19 cellular contexts compared by ENCODE assay signal in the genomic region with DNA sequence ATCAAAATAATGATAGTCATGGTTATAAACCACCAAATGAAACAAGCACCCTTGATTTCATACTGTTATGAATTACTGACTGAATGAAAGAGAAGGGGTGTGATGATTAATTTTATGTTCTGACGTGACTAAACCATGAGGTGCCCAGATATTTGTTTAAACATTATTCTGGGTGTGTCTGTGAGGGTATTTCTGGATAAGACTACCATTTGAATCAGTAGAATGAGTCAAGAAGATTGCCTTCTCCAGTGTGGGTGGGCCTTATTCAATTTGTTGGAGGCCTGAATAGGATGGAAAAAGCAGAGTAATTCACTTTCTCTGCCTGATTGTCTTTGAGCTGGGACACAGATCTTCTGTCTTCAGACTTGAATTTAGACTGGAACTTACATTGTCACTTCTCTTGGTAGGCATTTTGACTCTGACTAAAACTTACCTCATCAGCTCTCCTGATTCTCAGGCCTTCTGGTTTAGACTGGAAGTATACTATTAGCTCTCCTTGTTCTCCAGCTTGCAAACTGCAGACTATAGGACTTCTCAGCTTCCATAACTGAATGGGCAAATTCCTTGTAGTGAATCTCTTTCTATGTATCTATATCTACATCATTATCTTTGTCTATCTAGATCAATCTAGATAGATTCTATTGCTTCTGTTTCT.
DNase-seq lines count a peak whose midpoint lies in the region; ATAC-seq, FAIRE-seq and TF ChIP-seq lines count a peak whose summit lies in the region.
"Had no signal": no experiment of that assay in that cellular context is flagged by ENCODE, and none has a peak within 500 bp of the region (broad histone marks: within the 10 kb centered on the region; RNA-seq: fewer than 3 reads in every experiment).

No MANE protein-coding gene starts in this region.

- H3K4me1 ChIP-seq in IMR-90 (ENCODE audit: control insufficient read depth, insufficient read depth, low read length) (peaks cover 4% of the 10 kb centered on the region; the same call in 1 of the 2 replicates), astrocyte (ENCODE audit: insufficient read depth, low read length) (peaks cover 11% of the 10 kb centered on the region), foreskin keratinocyte (peaks cover 11% of the 10 kb centered on the region)
- H3K4me1 ChIP-seq: A549, BE2C had no signal

- H3K9me3 ChIP-seq in IMR-90 (ENCODE audit: control insufficient read depth, insufficient read depth, low read length) (no peaks in the 10 kb centered on the region), astrocyte (ENCODE audit: insufficient read depth, low read depth, low read length) (no peaks in the 10 kb centered on the region)
- H3K9me3 ChIP-seq: A549, BE2C had no signal

- 0 out of 2 replicates have a peak overlapping the region, but pooled peaks have one; percentile 25 for H2BK120ac ChIP-seq in IMR-90 (ENCODE audit: low read depth, low read length)

- H3K27me3 Mint-ChIP-seq in astrocyte (ENCODE audit: low read depth, unreplicated experiment) (no peaks in the 10 kb centered on the region), type B pancreatic cell (no peaks in the 10 kb centered on the region)
- H3K27me3 Mint-ChIP-seq: CD4-positive, alpha-beta memory T cell had no signal

- in situ Hi-C loops in IMR-90 (cut with MboI; ENCODE audit: low sequenced_read_pairs): no loop called here

- H3K4me3 Mint-ChIP-seq in astrocyte (ENCODE audit: unreplicated experiment) (no peak overlapping the region), type B pancreatic cell (no peak overlapping the region)

- H3K9me3 Mint-ChIP-seq in astrocyte (ENCODE audit: unreplicated experiment) (no peaks in the 10 kb centered on the region), type B pancreatic cell (no peaks in the 10 kb centered on the region)
- H3K9me3 Mint-ChIP-seq in activated naive CD4-positive, alpha-beta T cell treated with anti-CD3 and anti-CD28 coated beads, Interleukin-2, amount 50 U/mL, for 72 hours: peaks cover 5 to 10% of the 10 kb centered on the region in 2 donors

- peak overlapping the region; percentile 51 for H2BK5ac ChIP-seq in IMR-90 (ENCODE audit: low read depth, low read length, poor library complexity, severe bottlenecking)

- H3K9me1 ChIP-seq in IMR-90 (ENCODE audit: insufficient read depth, low read length): no peaks in the 10 kb centered on the region

- peak; percentile 54 for FAIRE-seq in astrocyte (lab: Jason Lieb, UNC)
- FAIRE-seq: A549 had no signal

- intact Hi-C loops in IMR-90 (cut with micrococcal nuclease): no loop called here

- TF ChIP-seq CTCF in IMR-90 (conservative IDR thresholded peaks at IDR 0.05; ENCODE audit: low read depth, low read length) (no peak), astrocyte (IDR thresholded peaks at IDR 0.05; ENCODE audit: insufficient read depth, low read depth, low read length) (no peak), foreskin keratinocyte (conservative IDR thresholded peaks at IDR 0.05) (no peak), type B pancreatic cell (conservative IDR thresholded peaks at IDR 0.05) (no peak)

- H2AFZ ChIP-seq in IMR-90 (replicated peaks; ENCODE audit: low read length, poor library complexity) (no peak overlapping the region), astrocyte (ENCODE audit: low read depth, low read length) (no peak overlapping the region)

- H3K79me1 ChIP-seq in IMR-90 (ENCODE audit: low read depth in 1 of 2, low read length in 2 of 2): no peaks in the 10 kb centered on the region

- DNase-seq in EL (peak; percentile 35), IMR-90 (peak; percentile 36), astrocyte (ENCODE audit: low read depth) (peak; percentile 66), foreskin keratinocyte (peak; percentile 54 to 69), occipital lobe (lab: John Stamatoyannopoulos, UW) (no peak), type B pancreatic cell (ENCODE audit: extremely low spot score, unreplicated experiment) (no peak)
- DNase-seq in activated naive CD4-positive, alpha-beta T cell treated with anti-CD3 and anti-CD28 coated beads, Interleukin-2, amount 50 U/mL, for 72 hours (ENCODE audit: low spot score in 2 of 2): no peak
- DNase-seq: BE2C; CD4-positive, alpha-beta memory T cell; DND-41; KG1; MM.1S; NCI-H1105; NCI-H1694 treated with DMSO at 0.1 percent for 48 hours; NCI-H69; NK-92 treated with Interleukin-12 subunit alpha and Interleukin-12 subunit beta, amount 100 ng/mL, for 24 hours; OCI-M1 had no signal

- H3K56ac ChIP-seq in IMR-90 (ENCODE audit: extremely low read depth, insufficient read depth, low read length): no peak overlapping the region

- H3K36me3 ChIP-seq in IMR-90 (ENCODE audit: control insufficient read depth, insufficient read depth, low read length): no peaks in the 10 kb centered on the region
- H3K36me3 ChIP-seq in astrocyte (ENCODE audit: insufficient read depth, low read length): no peaks in the 10 kb centered on the region
- H3K36me3 ChIP-seq: BE2C had no signal

- no peak overlapping the region for H2AK5ac ChIP-seq in IMR-90 (ENCODE audit: low read depth, low read length)

- dilution Hi-C loops in IMR-90 (cut with HindIII; ENCODE audit: low sequenced_read_pairs, unreplicated experiment): no loop called here

- CTCF ChIA-PET in IMR-90 (lab: Yijun Ruan, JAX): no interaction called here

- peaks cover 7% of the 10 kb centered on the region for H3K4me1 Mint-ChIP-seq in astrocyte (ENCODE audit: low read depth, unreplicated experiment)
- H3K4me1 Mint-ChIP-seq in type B pancreatic cell (ENCODE audit: unreplicated experiment): no peaks in the 10 kb centered on the region
- H3K4me1 Mint-ChIP-seq: CD4-positive, alpha-beta memory T cell had no signal

- H3K79me2 ChIP-seq in astrocyte (ENCODE audit: insufficient read depth, low read length): no peaks in the 10 kb centered on the region

- TF ChIP-seq POLR2A in IMR-90 (IDR thresholded peaks at IDR 0.05; ENCODE audit: low read depth, low read length): no peak

- H2BK15ac ChIP-seq in IMR-90 (ENCODE audit: low read depth, low read length): peak overlapping the region; percentile 42; the same call in 1 of the 3 replicates

- H3K27me3 ChIP-seq in IMR-90 (ENCODE audit: control insufficient read depth, insufficient read depth, low read length) (no peaks in the 10 kb centered on the region), astrocyte (ENCODE audit: insufficient read depth, low read length) (no peaks in the 10 kb centered on the region), foreskin keratinocyte (no peaks in the 10 kb centered on the region)
- H3K27me3 ChIP-seq: BE2C had no signal

- peak overlapping the region; percentile 39; the same call in 1 of the 2 replicates for H4K5ac ChIP-seq in IMR-90 (ENCODE audit: low read depth, low read length)

- H3K4me2 ChIP-seq in IMR-90 (ENCODE audit: low read depth, low read length) (no peak overlapping the region), astrocyte (ENCODE audit: low read length) (no peak overlapping the region)
- H3K4me2 ChIP-seq: A549 had no signal

- H3K36me3 Mint-ChIP-seq in astrocyte (ENCODE audit: low read depth, unreplicated experiment) (no peaks in the 10 kb centered on the region), type B pancreatic cell (no peaks in the 10 kb centered on the region)
- peaks cover 0 to 4% of the 10 kb centered on the region in 2 donors for H3K36me3 Mint-ChIP-seq in activated naive CD4-positive, alpha-beta T cell treated with anti-CD3 and anti-CD28 coated beads, Interleukin-2, amount 50 U/mL, for 72 hours
- H3K36me3 Mint-ChIP-seq: CD4-positive, alpha-beta memory T cell had no signal

- ATAC-seq in IMR-90 (ENCODE audit: low read depth): peak; percentile 36
- ATAC-seq in foreskin keratinocyte: peak; percentile 90
- ATAC-seq in activated naive CD4-positive, alpha-beta T cell treated with anti-CD3 and anti-CD28 coated beads, Interleukin-2, amount 50 U/mL, for 72 hours: no peak
- ATAC-seq in GM18517 (IDR thresholded peaks at IDR 0.05; ENCODE audit: unreplicated experiment): no peak
- ATAC-seq: A549 had no signal

- no peak overlapping the region for H3K27ac Mint-ChIP-seq in astrocyte (ENCODE audit: unreplicated experiment)
- no peak overlapping the region for H3K27ac Mint-ChIP-seq in activated naive CD4-positive, alpha-beta T cell treated with anti-CD3 and anti-CD28 coated beads, Interleukin-2, amount 50 U/mL, for 72 hours
- no peak overlapping the region for H3K27ac Mint-ChIP-seq in type B pancreatic cell
- H3K27ac Mint-ChIP-seq: CD4-positive, alpha-beta memory T cell had no signal

- no peak overlapping the region for H2AK9ac ChIP-seq in IMR-90 (replicated peaks; ENCODE audit: low read depth, low read length, poor library complexity)

- H3K23ac ChIP-seq in IMR-90 (ENCODE audit: low read depth, low read length): no peak overlapping the region

- no peak for TF ChIP-seq RAD21 in IMR-90 (IDR thresholded peaks at IDR 0.05; ENCODE audit: low read length)

- no peak overlapping the region; the same call in 1 of the 2 replicates for H4K91ac ChIP-seq in IMR-90 (ENCODE audit: insufficient read depth, low read depth, low read length)

- no peaks in the 10 kb centered on the region for H4K20me1 ChIP-seq in IMR-90 (ENCODE audit: insufficient read depth, low read length)
- no peaks in the 10 kb centered on the region for H4K20me1 ChIP-seq in astrocyte (ENCODE audit: insufficient read depth, low read length)

- no peak overlapping the region for H3K14ac ChIP-seq in IMR-90 (replicated peaks; ENCODE audit: low read depth, low read length)

- BruUV-seq in IMR-90 (replicated peaks; lab: Mats Ljungman, UMichigan): no TSS peak

- POLR2A ChIA-PET in IMR-90 (lab: Charles Lee; ENCODE audit: unreplicated experiment): no interaction called here

- peak overlapping the region in 1 of 2 experiments; percentile 58; a peak in 2 of 4 replicates for H4K8ac ChIP-seq in IMR-90 (ENCODE audit: low read depth in 2 of 2, low read length in 2 of 2)

- no peak overlapping the region for H3K27ac ChIP-seq in IMR-90 (ENCODE audit: insufficient read depth, low read length)
- H3K27ac ChIP-seq in astrocyte (ENCODE audit: low read depth, low read length): no peak overlapping the region
- peak overlapping the region; percentile 41 for H3K27ac ChIP-seq in foreskin keratinocyte
- H3K27ac ChIP-seq: A549 had no signal

- peak overlapping the region; percentile 71; the same call in 1 of the 2 replicates for H3K18ac ChIP-seq in IMR-90 (ENCODE audit: low read depth, low read length)

- WGBS in IMR-90 (ENCODE audit: extremely low coverage in 2 of 2, insufficient read length in 1 of 2), 2 experiments: no CpG with 5 or more reads among the region's 1 CpG

- H3K4ac ChIP-seq in IMR-90 (ENCODE audit: low read depth, low read length): no peak overlapping the region

- H2BK20ac ChIP-seq in IMR-90 (ENCODE audit: low read depth, low read length): peak overlapping the region; percentile 18

- H3K9ac ChIP-seq in IMR-90 (ENCODE audit: low read depth, low read length) (no peak overlapping the region), astrocyte (ENCODE audit: low read length) (no peak overlapping the region)

- H3K4me3 ChIP-seq in IMR-90 (ENCODE audit: insufficient read depth, low read depth, low read length) (no peak overlapping the region), astrocyte (ENCODE audit: insufficient read depth, low read depth, low read length) (no peak overlapping the region)
- H3K4me3 ChIP-seq: A549 had no signal

TF ChIP-seq in IMR-90, 13 proteins besides CTCF, POLR2A, EP300 and RAD21 (continues in another document):
- TF ChIP-seq MAZ (IDR thresholded peaks at IDR 0.05; ENCODE audit: borderline replicate concordance, low read depth, low read length) (no peak), MXI1 (IDR thresholded peaks at IDR 0.05; ENCODE audit: borderline replicate concordance, low read depth, low read length) (no peak), CEBPB (IDR thresholded peaks at IDR 0.05; ENCODE audit: low read depth, low read length) (no peak)

Comparison
In these comparisons a context has a peak if more than half of its experiments do, and no peak if none do; other contexts are left out.
1. DNase-seq: peak in EL (single experiment), IMR-90 (single experiment), astrocyte (single experiment) and foreskin keratinocyte (2 of 2); none in occipital lobe (single experiment), activated naive CD4-positive, alpha-beta T cell treated with anti-CD3 and anti-CD28 coated beads, Interleukin-2, amount 50 U/mL, for 72 hours (0 of 2) and type B pancreatic cell (single experiment).
2. ATAC-seq: peak in IMR-90 (single experiment) and foreskin keratinocyte (single experiment); none in activated naive CD4-positive, alpha-beta T cell treated with anti-CD3 and anti-CD28 coated beads, Interleukin-2, amount 50 U/mL, for 72 hours (0 of 2) and GM18517 (single experiment).